Comparison of ENCODE assay signal across 1 cellular context in genomic region chr3:170037463-170038433, GRCh38.
TF ChIP-seq lines count a peak whose summit lies in the region.

Gene GPR160, plus strand, starts transcription at chr3:170037995. Its CDS starts 45,978 bp downstream, at chr3:170083973.

TF ChIP-seq in K562, 482 proteins besides CTCF, POLR2A, EP300 and RAD21 (continued from another document and continues in another):
- TF ChIP-seq MGA (IDR thresholded peaks at IDR 0.05) (no peak), ELK3 (CRISPR knock-in tag; IDR thresholded peaks at IDR 0.05) (no peak), RERE (CRISPR knock-in tag; IDR thresholded peaks at IDR 0.05; ENCODE audit: borderline replicate concordance) (no peak), TRIM25 (IDR thresholded peaks at IDR 0.05; ENCODE audit: borderline replicate concordance) (no peak), GTF2B (IDR thresholded peaks at IDR 0.05; ENCODE audit: extremely low read depth, insufficient read length) (no peak), ZNF133 (CRISPR knock-in tag; IDR thresholded peaks at IDR 0.05) (no peak; the same call in 1 of the 2 replicates), CC2D1A (IDR thresholded peaks at IDR 0.05) (no peak), ZBTB40 (IDR thresholded peaks at IDR 0.05) (no peak), ZBTB40 (CRISPR knock-in tag; IDR thresholded peaks at IDR 0.05) (no peak), CBX8 (IDR thresholded peaks at IDR 0.05; ENCODE audit: borderline replicate concordance, extremely low read depth, low read depth, low read length, poor library complexity, severe bottlenecking) (no peak), ZKSCAN1 (IDR thresholded peaks at IDR 0.05; ENCODE audit: low read depth, low read length) (no peak), ZFP1 (CRISPR knock-in tag; IDR thresholded peaks at IDR 0.05) (no peak), SMARCB1 (IDR thresholded peaks at IDR 0.05; ENCODE audit: insufficient read length, low read depth) (no peak)
